Comparison of ENCODE assay signal across 1 cellular context in the genomic region with DNA sequence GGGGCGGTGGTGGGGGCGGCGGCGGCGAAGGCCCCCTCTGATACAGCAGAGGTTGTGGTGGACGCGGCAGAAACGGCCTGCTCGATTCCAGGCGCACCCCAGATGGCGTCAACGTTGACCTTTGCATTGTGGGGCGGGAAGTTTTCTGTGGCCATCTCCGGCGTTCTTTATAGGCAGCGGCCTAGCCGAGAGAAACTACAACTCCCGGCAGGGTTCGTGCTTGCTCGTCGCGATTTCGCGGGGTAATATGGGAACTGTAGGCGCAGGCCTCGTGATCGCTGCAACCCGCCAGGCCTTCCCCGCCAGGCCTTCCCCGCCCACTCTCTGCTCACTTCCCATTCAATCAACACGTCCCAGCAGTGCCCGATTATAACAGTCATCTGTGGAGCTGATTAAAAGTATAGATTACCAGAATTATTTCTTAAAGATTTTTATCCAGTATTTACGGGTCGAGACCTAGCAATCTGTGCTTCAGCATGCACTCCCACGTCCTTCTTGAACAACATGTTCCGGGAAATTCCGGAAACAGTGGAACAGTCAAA.
A peak's percentile ranks its signal among the peaks of the same experiment; 100 is the strongest.
TF ChIP-seq lines count a peak whose summit lies in the region.

Gene BOD1, minus strand, starts transcription at position 74 of the 542 bp plus-strand sequence. CDS start 214 bp downstream, outside the sequence.

TF ChIP-seq in K562, 482 proteins besides CTCF, POLR2A, EP300 and RAD21 (continued from another document and continues in another):
- TF ChIP-seq, protein P1, sequence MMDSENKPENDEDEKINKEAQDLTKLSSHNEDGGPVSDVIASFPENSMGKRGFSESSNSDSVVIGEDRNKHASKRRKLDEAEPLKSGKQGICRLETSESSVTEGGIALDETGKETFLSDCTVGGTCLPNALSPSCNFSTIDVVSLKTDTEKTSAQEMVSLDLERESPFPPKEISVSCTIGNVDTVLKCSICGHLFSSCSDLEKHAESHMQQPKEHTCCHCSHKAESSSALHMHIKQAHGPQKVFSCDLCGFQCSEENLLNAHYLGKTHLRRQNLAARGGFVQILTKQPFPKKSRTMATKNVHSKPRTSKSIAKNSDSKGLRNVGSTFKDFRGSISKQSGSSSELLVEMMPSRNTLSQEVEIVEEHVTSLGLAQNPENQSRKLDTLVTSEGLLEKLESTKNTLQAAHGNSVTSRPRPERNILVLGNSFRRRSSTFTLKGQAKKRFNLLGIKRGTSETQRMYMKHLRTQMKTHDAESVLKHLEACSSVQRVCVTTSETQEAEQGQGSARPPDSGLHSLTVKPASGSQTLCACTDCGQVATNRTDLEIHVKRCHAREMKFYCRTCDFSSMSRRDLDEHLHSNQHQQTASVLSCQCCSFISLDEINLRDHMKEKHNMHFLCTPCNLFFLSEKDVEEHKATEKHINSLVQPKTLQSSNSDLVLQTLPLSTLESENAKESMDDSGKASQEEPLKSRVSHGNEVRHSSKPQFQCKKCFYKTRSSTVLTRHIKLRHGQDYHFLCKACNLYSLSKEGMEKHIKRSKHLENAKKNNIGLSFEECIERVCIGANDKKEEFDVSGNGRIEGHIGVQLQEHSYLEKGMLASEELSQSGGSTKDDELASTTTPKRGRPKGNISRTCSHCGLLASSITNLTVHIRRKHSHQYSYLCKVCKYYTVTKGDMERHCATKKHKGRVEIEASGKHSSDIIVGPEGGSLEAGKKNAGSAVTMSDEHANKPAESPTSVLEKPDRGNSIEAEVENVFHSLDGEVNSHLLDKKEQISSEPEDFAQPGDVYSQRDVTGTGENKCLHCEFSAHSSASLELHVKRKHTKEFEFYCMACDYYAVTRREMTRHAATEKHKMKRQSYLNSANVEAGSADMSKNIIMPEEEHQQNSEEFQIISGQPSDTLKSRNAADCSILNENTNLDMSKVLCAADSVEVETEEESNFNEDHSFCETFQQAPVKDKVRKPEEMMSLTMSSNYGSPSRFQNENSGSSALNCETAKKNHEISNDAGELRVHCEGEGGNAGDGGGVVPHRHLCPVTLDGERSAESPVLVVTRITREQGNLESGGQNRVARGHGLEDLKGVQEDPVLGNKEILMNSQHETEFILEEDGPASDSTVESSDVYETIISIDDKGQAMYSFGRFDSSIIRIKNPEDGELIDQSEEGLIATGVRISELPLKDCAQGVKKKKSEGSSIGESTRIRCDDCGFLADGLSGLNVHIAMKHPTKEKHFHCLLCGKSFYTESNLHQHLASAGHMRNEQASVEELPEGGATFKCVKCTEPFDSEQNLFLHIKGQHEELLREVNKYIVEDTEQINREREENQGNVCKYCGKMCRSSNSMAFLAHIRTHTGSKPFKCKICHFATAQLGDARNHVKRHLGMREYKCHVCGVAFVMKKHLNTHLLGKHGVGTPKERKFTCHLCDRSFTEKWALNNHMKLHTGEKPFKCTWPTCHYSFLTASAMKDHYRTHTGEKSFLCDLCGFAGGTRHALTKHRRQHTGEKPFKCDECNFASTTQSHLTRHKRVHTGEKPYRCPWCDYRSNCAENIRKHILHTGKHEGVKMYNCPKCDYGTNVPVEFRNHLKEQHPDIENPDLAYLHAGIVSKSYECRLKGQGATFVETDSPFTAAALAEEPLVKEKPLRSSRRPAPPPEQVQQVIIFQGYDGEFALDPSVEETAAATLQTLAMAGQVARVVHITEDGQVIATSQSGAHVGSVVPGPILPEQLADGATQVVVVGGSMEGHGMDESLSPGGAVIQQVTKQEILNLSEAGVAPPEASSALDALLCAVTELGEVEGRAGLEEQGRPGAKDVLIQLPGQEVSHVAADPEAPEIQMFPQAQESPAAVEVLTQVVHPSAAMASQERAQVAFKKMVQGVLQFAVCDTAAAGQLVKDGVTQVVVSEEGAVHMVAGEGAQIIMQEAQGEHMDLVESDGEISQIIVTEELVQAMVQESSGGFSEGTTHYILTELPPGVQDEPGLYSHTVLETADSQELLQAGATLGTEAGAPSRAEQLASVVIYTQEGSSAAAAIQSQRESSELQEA (IDR thresholded peaks at IDR 0.05; ENCODE audit: low read depth) = no peak
- TF ChIP-seq ZKSCAN3 (CRISPR knock-in tag; IDR thresholded peaks at IDR 0.05) (no peak), ZNF778 (CRISPR knock-in tag; IDR thresholded peaks at IDR 0.05) (no peak), ZNF184 (CRISPR knock-in tag; IDR thresholded peaks at IDR 0.05) (no peak), RFX5 (IDR thresholded peaks at IDR 0.05; ENCODE audit: low read depth, low read length) (no peak), ZSCAN32 (CRISPR knock-in tag; IDR thresholded peaks at IDR 0.05) (no peak), SMAD1 (IDR thresholded peaks at IDR 0.05; ENCODE audit: low read depth, low read length, partially characterized antibody) (no peak), NR4A1 (CRISPR knock-in tag; IDR thresholded peaks at IDR 0.05) (no peak), NR4A1 (tag; IDR thresholded peaks at IDR 0.05) (peak; percentile 77; the same call in 1 of the 2 replicates), HDAC2 (IDR thresholded peaks at IDR 0.05) (0 out of 2 replicates have a peak, but pooled peaks have one; percentile 28), ZZZ3 (IDR thresholded peaks at IDR 0.05) (no peak), SIN3A (IDR thresholded peaks at IDR 0.05; ENCODE audit: borderline replicate concordance in 2 of 2, control insufficient read depth in 1 of 2, low read depth in 2 of 2, low read length in 2 of 2) (peak in 1 of 2 experiments; percentile 60; a peak in 1 of 4 replicates), MLX (CRISPR knock-in tag; conservative IDR thresholded peaks at IDR 0.05) (no peak), ZNF384 (IDR thresholded peaks at IDR 0.05; ENCODE audit: low read depth, low read length) (no peak), ZNF75A (CRISPR knock-in tag; IDR thresholded peaks at IDR 0.05) (no peak), TAL1 (IDR thresholded peaks at IDR 0.05) (no peak; the same call in 1 of the 2 replicates), STAT5B (CRISPR knock-in tag; IDR thresholded peaks at IDR 0.05) (no peak), ESRRB (CRISPR knock-in tag; IDR thresholded peaks at IDR 0.05; ENCODE audit: borderline replicate concordance) (no peak), TAF15 (IDR thresholded peaks at IDR 0.05; ENCODE audit: low read depth, low read length) (no peak), DMBX1 (CRISPR knock-in tag; IDR thresholded peaks at IDR 0.05; ENCODE audit: borderline replicate concordance) (peak; percentile 98), PURB (CRISPR knock-in tag; IDR thresholded peaks at IDR 0.05; ENCODE audit: low read depth) (no peak), HES1 (IDR thresholded peaks at IDR 0.05; ENCODE audit: low read depth) (0 out of 2 replicates have a peak, but pooled peaks have one; percentile 45), ELF1 (tag; IDR thresholded peaks at IDR 0.05) (peak; percentile 44; the same call in 1 of the 2 replicates), SMARCA5 (IDR thresholded peaks at IDR 0.05) (no peak), TCF15 (CRISPR knock-in tag; IDR thresholded peaks at IDR 0.05) (0 out of 2 replicates have a peak, but pooled peaks have one; percentile 32), MED1 (CRISPR knock-in tag; IDR thresholded peaks at IDR 0.05; ENCODE audit: borderline replicate concordance) (no peak), GATA2 (CRISPR knock-in tag; IDR thresholded peaks at IDR 0.05) (peak; percentile 70), XRCC3 (IDR thresholded peaks at IDR 0.05) (no peak), CBFA2T3 (IDR thresholded peaks at IDR 0.05) (peak; percentile 42), KDM1A (IDR thresholded peaks at IDR 0.05) (peak; percentile 57 to 73; a peak in 3 of 4 replicates), TBL1XR1 (IDR thresholded peaks at IDR 0.05; ENCODE audit: low read length in 2 of 2) (peak in 1 of 2 experiments; percentile 48; a peak in 1 of 4 replicates), ZFPM2 (CRISPR knock-in tag; IDR thresholded peaks at IDR 0.05) (no peak), CBX1 (IDR thresholded peaks at IDR 0.05; ENCODE audit: low read depth) (no peak), ZNF347 (CRISPR knock-in tag; IDR thresholded peaks at IDR 0.05; ENCODE audit: low read depth) (no peak), HLTF (IDR thresholded peaks at IDR 0.05) (no peak), SRSF1 (IDR thresholded peaks at IDR 0.05; ENCODE audit: low read depth, low read length) (no peak), DPF2 (IDR thresholded peaks at IDR 0.05) (peak; percentile 86), CBX5 (IDR thresholded peaks at IDR 0.05; ENCODE audit: borderline replicate concordance, low read depth) (no peak), CREB1 (IDR thresholded peaks at IDR 0.05) (peak; percentile 98), CREB1 (CRISPR knock-in tag; IDR thresholded peaks at IDR 0.05) (peak; percentile 96), IFI16 (CRISPR knock-in tag; IDR thresholded peaks at IDR 0.05) (no peak), NRF1 (conservative IDR thresholded peaks at IDR 0.05 in 1 of 2, IDR thresholded peaks at IDR 0.05 in 1 of 2) (peak; percentile 57 to 65), CHD1 (IDR thresholded peaks at IDR 0.05; ENCODE audit: low read length) (no peak), TARDBP (IDR thresholded peaks at IDR 0.05) (no peak), DIDO1 (tag; IDR thresholded peaks at IDR 0.05; ENCODE audit: low read depth) (peak; percentile 91), BRD9 (IDR thresholded peaks at IDR 0.05; ENCODE audit: low read depth, partially characterized antibody) (no peak), ZBED1 (IDR thresholded peaks at IDR 0.05) (no peak), MEF2A (IDR thresholded peaks at IDR 0.05; ENCODE audit: control insufficient read depth, low read depth, low read length) (no peak), MLLT1 (IDR thresholded peaks at IDR 0.05) (no peak), HNRNPK (IDR thresholded peaks at IDR 0.05; ENCODE audit: low read depth, low read length, poor library complexity, severe bottlenecking) (no peak)
- TF ChIP-seq, protein P2, sequence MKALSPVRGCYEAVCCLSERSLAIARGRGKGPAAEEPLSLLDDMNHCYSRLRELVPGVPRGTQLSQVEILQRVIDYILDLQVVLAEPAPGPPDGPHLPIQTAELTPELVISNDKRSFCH (CRISPR knock-in tag; IDR thresholded peaks at IDR 0.05) = no peak
- TF ChIP-seq, protein P2 (tag; IDR thresholded peaks at IDR 0.05) = peak; percentile 77
